ENCODE assay signal across 8 cellular contexts in the genomic region with DNA sequence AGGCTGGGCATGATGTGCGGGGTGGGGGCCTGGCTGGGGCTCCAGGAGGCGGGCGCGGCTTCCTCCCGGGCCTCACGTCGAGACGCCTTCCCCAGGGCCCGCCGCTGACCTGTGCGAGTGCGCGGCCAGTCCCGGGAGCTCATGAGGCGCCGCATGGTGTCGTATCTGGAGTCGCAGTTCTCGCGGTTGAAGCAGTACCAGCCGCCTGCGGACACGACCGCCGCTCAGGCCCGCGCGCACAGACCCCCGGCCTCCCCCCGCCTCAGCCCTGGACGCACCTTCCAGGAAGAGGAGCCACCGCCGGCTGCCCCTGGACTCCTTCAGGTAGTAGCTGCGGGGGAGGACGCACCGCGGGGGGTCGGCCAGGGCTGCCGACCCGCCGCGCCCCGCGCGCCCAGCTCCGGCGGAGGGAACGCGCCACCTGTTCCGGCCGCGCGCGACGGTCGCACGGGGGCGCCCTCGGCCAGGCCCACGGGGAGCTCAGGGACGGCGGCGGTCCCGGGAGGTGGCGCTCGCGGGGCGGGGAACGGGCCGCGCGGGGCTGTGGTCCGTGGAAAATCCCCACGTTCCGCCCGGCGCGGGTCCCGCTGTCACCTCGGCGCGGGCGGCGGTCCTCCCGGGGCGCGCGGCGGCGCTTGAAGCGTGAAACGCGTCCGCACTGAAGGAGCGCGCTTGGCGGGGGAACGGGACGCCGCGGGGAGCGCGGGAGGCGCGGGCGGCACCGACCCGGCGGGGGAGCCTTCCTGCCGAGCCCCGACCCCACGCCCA. TPM values are rescaled to one million over a fixed set of nuclear protein-coding genes. Genes with fewer than 3 reads are reported as not detected.
DNase-seq lines count a peak whose midpoint lies in the region; ATAC-seq and TF ChIP-seq lines count a peak whose summit lies in the region.

No MANE protein-coding gene starts in this region.

- intact Hi-C loops in esophagus muscularis mucosa (cut with DNase I) (loop anchor here (1.0 to 10.0 kb wide), 2 partner anchors 62 to 195 kb away; no protein-coding TSS in a partner anchor), stomach (cut with DNase I; ENCODE audit: low total_unique reads) (loop anchor here (5.0 kb wide), 1 partner anchor 58 kb away; no protein-coding TSS in a partner anchor)

- H3F3A ChIP-seq in neural cell (ENCODE audit: insufficient read depth, low read length, poor library complexity, severe bottlenecking), result no peaks in the 10 kb centered on the region

- H3K9me3 ChIP-seq in esophagus muscularis mucosa (no peaks in the 10 kb centered on the region), neural cell (ENCODE audit: low read length) (no peaks in the 10 kb centered on the region), stomach (no peaks in the 10 kb centered on the region), SJCRH30 (replicated peaks) (peaks cover 4% of the 10 kb centered on the region; the same call in 1 of the 2 replicates)

- H3K4me3 ChIP-seq in esophagus muscularis mucosa (peak overlapping the region; percentile 52 to 62 (median 54)), neural cell (ENCODE audit: low read length) (peak overlapping the region; percentile 50), stomach (peak overlapping the region; percentile 44 to 62 (median 48)), SJCRH30 (no peak overlapping the region)

- ATAC-seq in GM21360 (IDR thresholded peaks at IDR 0.05; ENCODE audit: unreplicated experiment), result peak; percentile 67

- no peak overlapping the region for H2AFZ ChIP-seq in neural cell (ENCODE audit: low read depth, low read length)

- TF ChIP-seq EP300 in esophagus muscularis mucosa (IDR thresholded peaks at IDR 0.05) (no peak), neural cell (conservative IDR thresholded peaks at IDR 0.05; ENCODE audit: poor library complexity, severe bottlenecking) (no peak), stomach (IDR thresholded peaks at IDR 0.05) (no peak)

- no peak overlapping the region for H3K9ac ChIP-seq in neural cell (ENCODE audit: low read length)

- no peaks in the 10 kb centered on the region for H3K36me3 ChIP-seq in esophagus muscularis mucosa
- no peaks in the 10 kb centered on the region for H3K36me3 ChIP-seq in neural cell (ENCODE audit: insufficient read depth, low read length)
- no peaks in the 10 kb centered on the region for H3K36me3 ChIP-seq in stomach
- H3K36me3 ChIP-seq in SJCRH30, result no peaks in the 10 kb centered on the region

- no peaks in the 10 kb centered on the region for H3K9me2 ChIP-seq in neural cell (ENCODE audit: insufficient read depth, low read length)

- TF ChIP-seq RAD21 in neural cell (conservative IDR thresholded peaks at IDR 0.05), result peak; percentile 71

- peaks cover 16 to 33% (median 27%) of the 10 kb centered on the region in 4 donors for H3K4me1 ChIP-seq in esophagus muscularis mucosa
- H3K4me1 ChIP-seq in stomach, result peaks cover 20 to 28% (median 26%) of the 10 kb centered on the region in 4 donors
- H3K4me1 ChIP-seq in SJCRH30, result peaks cover 28% of the 10 kb centered on the region

- H3K4me2 ChIP-seq in neural cell (ENCODE audit: low read length), result no peak overlapping the region

- DNase-seq in Ammon's horn (ENCODE audit: low spot score), result peak; percentile 62
- peak; percentile 40 for DNase-seq in NCI-H774 (lab: John Stamatoyannopoulos, UW)
- peak; percentile 68 for DNase-seq in activated T-cell treated with anti-CD3 and anti-CD28 coated beads for 24 hours (ENCODE audit: low read depth)
- no peak for DNase-seq in esophagus muscularis mucosa (ENCODE audit: extremely low spot score)
- peak; percentile 84 for DNase-seq in stomach
- DNase-seq in SJCRH30, result no peak

- peaks cover 10 to 100% (median 39%) of the 10 kb centered on the region in 4 donors for H3K27me3 ChIP-seq in esophagus muscularis mucosa
- H3K27me3 ChIP-seq in neural cell (ENCODE audit: insufficient read depth, low read depth, low read length), result peaks cover 63% of the 10 kb centered on the region
- peaks cover 19 to 97% (median 53%) of the 10 kb centered on the region in 3 donors for H3K27me3 ChIP-seq in stomach
- H3K27me3 ChIP-seq in SJCRH30, result peaks cover 5% of the 10 kb centered on the region; the same call in 1 of the 2 replicates

- H4K20me1 ChIP-seq in neural cell (ENCODE audit: insufficient read depth), result no peaks in the 10 kb centered on the region

- no peaks in the 10 kb centered on the region for H3K79me2 ChIP-seq in neural cell (replicated peaks; ENCODE audit: insufficient read depth, low read length)

- H3K27ac ChIP-seq in esophagus muscularis mucosa (replicated peaks in 1 of 4) (no peak overlapping the region), neural cell (ENCODE audit: low read length) (no peak overlapping the region), stomach (no peak overlapping the region), SJCRH30 (no peak overlapping the region)

- peak; percentile 73 to 97 (median 90) for TF ChIP-seq CTCF in esophagus muscularis mucosa (IDR thresholded peaks at IDR 0.05)
- peak; percentile 90 for TF ChIP-seq CTCF in neural cell (IDR thresholded peaks at IDR 0.05; ENCODE audit: poor library complexity, severe bottlenecking)
- TF ChIP-seq CTCF in stomach (IDR thresholded peaks at IDR 0.05), result peak in 4 of 7 experiments; percentile 11 to 91 (median 68)

- WGBS in esophagus muscularis mucosa, result 6% methylated on average over 10 of the region's 112 CpGs
- WGBS in stomach, 5 donors, result 0 to 3% (median 1%) methylated on average over 1 to 112 of the region's 112 CpGs

- TF ChIP-seq POLR2A in esophagus muscularis mucosa (IDR thresholded peaks at IDR 0.05; ENCODE audit: low read depth), result no peak
- TF ChIP-seq POLR2A in stomach (IDR thresholded peaks at IDR 0.05), result no peak

TF ChIP-seq in neural cell, 6 proteins besides CTCF, POLR2A, EP300 and RAD21:
- TF ChIP-seq MXI1 (conservative IDR thresholded peaks at IDR 0.05; ENCODE audit: poor library complexity, severe bottlenecking) (peak; percentile 35), SMC3 (conservative IDR thresholded peaks at IDR 0.05; ENCODE audit: poor library complexity) (peak; percentile 73), TAF1 (IDR thresholded peaks at IDR 0.05; ENCODE audit: low read depth) (no peak), POLR2AphosphoS5 (IDR thresholded peaks at IDR 0.05) (no peak), EZH2 (IDR thresholded peaks at IDR 0.05; ENCODE audit: borderline replicate concordance, insufficient read depth, low read length, poor library complexity, severe bottlenecking) (no peak)
- TF ChIP-seq, protein P1, sequence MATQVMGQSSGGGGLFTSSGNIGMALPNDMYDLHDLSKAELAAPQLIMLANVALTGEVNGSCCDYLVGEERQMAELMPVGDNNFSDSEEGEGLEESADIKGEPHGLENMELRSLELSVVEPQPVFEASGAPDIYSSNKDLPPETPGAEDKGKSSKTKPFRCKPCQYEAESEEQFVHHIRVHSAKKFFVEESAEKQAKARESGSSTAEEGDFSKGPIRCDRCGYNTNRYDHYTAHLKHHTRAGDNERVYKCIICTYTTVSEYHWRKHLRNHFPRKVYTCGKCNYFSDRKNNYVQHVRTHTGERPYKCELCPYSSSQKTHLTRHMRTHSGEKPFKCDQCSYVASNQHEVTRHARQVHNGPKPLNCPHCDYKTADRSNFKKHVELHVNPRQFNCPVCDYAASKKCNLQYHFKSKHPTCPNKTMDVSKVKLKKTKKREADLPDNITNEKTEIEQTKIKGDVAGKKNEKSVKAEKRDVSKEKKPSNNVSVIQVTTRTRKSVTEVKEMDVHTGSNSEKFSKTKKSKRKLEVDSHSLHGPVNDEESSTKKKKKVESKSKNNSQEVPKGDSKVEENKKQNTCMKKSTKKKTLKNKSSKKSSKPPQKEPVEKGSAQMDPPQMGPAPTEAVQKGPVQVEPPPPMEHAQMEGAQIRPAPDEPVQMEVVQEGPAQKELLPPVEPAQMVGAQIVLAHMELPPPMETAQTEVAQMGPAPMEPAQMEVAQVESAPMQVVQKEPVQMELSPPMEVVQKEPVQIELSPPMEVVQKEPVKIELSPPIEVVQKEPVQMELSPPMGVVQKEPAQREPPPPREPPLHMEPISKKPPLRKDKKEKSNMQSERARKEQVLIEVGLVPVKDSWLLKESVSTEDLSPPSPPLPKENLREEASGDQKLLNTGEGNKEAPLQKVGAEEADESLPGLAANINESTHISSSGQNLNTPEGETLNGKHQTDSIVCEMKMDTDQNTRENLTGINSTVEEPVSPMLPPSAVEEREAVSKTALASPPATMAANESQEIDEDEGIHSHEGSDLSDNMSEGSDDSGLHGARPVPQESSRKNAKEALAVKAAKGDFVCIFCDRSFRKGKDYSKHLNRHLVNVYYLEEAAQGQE (IDR thresholded peaks at IDR 0.05; ENCODE audit: borderline replicate concordance), result no peak

RNA-seq across cellular contexts. Expression of a gene that starts 1.4 kb away (rescaled TPM):
- total RNA-seq in esophagus muscularis mucosa, result under 1 TPM in 1 of 4 donors, not detected in 3; 0.83 TPM
- 0.12 TPM in 1 of 2 replicates, not detected in the other for polyA plus RNA-seq in neural cell
- not detected in 2 replicates for polyA minus RNA-seq in neural cell
- total RNA-seq in stomach, result 1 to 10 TPM in 1 of 5 donors, under 1 TPM in 1, not detected in 3; 0.58 to 1.5 TPM
- polyA plus RNA-seq in stomach, result 1 to 10 TPM in 1 of 3 donors, under 1 TPM in 2; 0.37 to 3.8 (median 0.46) TPM
- total RNA-seq in SJCRH30 (2014; rRNA removed; shearing (Covaris generic)), result 1.8 and 3.3 TPM in 2 replicates

RNA-seq across cellular contexts. Expression of a gene that starts 12.5 kb away (rescaled TPM):
- total RNA-seq in esophagus muscularis mucosa (not detected), stomach (not detected)
- polyA plus RNA-seq in neural cell (1.1 and 1.2 TPM in 2 replicates), stomach (not detected)
- polyA minus RNA-seq in neural cell, result 0.81 and 1.5 TPM in 2 replicates
- total RNA-seq in SJCRH30 (2014; rRNA removed; shearing (Covaris generic)), result 0.81 and 0.85 TPM in 2 replicates

RNA-seq across cellular contexts. Expression of a gene that starts 17.9 kb away (rescaled TPM):
- total RNA-seq in esophagus muscularis mucosa (10 to 100 TPM; 15.9 to 18.4 (median 17.3) TPM), stomach (100 to 1,000 TPM in 1 of 5 donors, 10 to 100 TPM in 4; 11.7 to 143 (median 34.8) TPM)
- polyA plus RNA-seq in neural cell (28.0 and 58.1 TPM in 2 replicates), stomach (10 to 100 TPM; 56.9 to 82.0 (median 60.8) TPM)
- polyA minus RNA-seq in neural cell, result 15.7 and 26.8 TPM in 2 replicates
- 40.6 and 42.6 TPM in 2 replicates for total RNA-seq in SJCRH30 (2014; rRNA removed; shearing (Covaris generic))

RNA-seq across cellular contexts. Expression of a gene that starts 22.4 kb away (rescaled TPM):
- total RNA-seq in esophagus muscularis mucosa (1 to 10 TPM; 2.1 to 6.5 (median 4.6) TPM), stomach (10 to 100 TPM in 3 of 5 donors, 1 to 10 TPM in 1, not detected in 1; 8.9 to 28.8 (median 15.7) TPM)
- polyA plus RNA-seq in neural cell (41.7 and 61.0 TPM in 2 replicates), stomach (10 to 100 TPM; 20.0 to 73.8 (median 47.4) TPM)
- polyA minus RNA-seq in neural cell, result 18.9 and 23.1 TPM in 2 replicates
- 152 and 159 TPM in 2 replicates for total RNA-seq in SJCRH30 (2014; rRNA removed; shearing (Covaris generic))

RNA-seq across cellular contexts. Expression of a gene that starts 32.0 kb away (rescaled TPM):
- 10 to 100 TPM; 23.7 to 41.7 (median 33.6) TPM for total RNA-seq in esophagus muscularis mucosa
- 11.8 and 12.4 TPM in 2 replicates for polyA plus RNA-seq in neural cell
- 13.5 and 14.4 TPM in 2 replicates for polyA minus RNA-seq in neural cell
- total RNA-seq in stomach, result 10 to 100 TPM in 4 of 5 donors, 1 to 10 TPM in 1; 2.3 to 30.4 (median 20.3) TPM
- polyA plus RNA-seq in stomach, result 1 to 10 TPM; 7.2 to 8.9 (median 8.1) TPM
- 27.3 and 29.0 TPM in 2 replicates for total RNA-seq in SJCRH30 (2014; rRNA removed; shearing (Covaris generic))

Comparison
In these comparisons a context has a peak if more than half of its experiments do, and no peak if none do; other contexts are left out.
1. DNase-seq: peak in Ammon's horn (single experiment), NCI-H774 (single experiment), activated T-cell treated with anti-CD3 and anti-CD28 coated beads for 24 hours (single experiment) and stomach (single experiment); none in esophagus muscularis mucosa (single experiment) and SJCRH30 (0 of 2).
2. Peak in every context shown above with its lines, with median percentiles within 50 percentile points of each other: CTCF ChIP-seq.